ENCODE assay signal across 8 cellular contexts in the genomic region with DNA sequence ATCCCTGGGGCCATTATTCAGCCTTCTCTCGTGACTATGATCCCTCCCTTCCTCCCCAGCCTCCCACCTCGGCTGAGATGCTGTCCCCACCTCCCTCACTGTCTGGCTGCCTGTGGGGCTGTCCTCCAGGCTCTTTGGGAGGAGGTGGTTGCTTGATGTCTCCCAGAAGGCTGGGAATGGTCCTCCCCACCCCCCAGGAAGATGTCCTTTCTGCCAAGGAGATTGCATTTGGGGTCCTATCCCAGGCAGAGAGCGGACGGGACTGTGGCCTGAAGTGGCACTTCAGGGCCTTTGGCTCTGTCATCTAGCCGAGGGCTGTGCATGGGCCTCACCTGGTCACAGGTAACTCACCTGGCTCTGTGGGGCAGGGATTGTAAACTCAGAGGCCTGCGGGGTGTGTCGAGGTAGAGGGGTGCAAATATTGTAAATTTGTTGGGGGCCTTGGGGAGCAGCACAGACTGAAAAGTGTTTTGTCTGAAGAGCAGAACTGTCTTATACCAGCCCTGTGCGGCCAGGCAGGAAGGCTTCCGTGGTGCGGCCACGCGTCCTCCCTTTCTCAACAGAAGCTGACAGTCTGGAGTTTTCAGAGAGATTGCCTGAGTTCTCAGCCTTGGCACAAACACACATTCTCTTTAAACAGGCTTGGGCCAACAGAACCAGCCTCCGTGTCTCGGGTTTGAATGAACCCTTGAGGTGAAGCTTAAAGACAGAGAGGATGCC.
DNase-seq lines count a peak whose midpoint lies in the region; ATAC-seq, FAIRE-seq and TF ChIP-seq lines count a peak whose summit lies in the region.

No MANE protein-coding gene starts in this region.

- H3K4me3 ChIP-seq in A549 = peak overlapping the region; percentile 64
- H3K4me3 ChIP-seq in HFF-Myc (replicated peaks; ENCODE audit: low read depth, low read length) = peak overlapping the region; percentile 93
- no peak overlapping the region for H3K4me3 ChIP-seq in body of pancreas
- H3K4me3 ChIP-seq in mesenchymal stem cell (ENCODE audit: insufficient read depth in 1 of 2, low read depth in 1 of 2, low read length in 2 of 2) = peak overlapping the region in 1 of 2 experiments; percentile 98

- H3K18ac ChIP-seq in mesenchymal stem cell (ENCODE audit: low read depth in 1 of 2, low read length in 2 of 2) = peak overlapping the region; percentile 93 to 96

- H3K4me1 ChIP-seq in A549 (peaks cover 73% of the 10 kb centered on the region), body of pancreas (peaks cover 40% of the 10 kb centered on the region), mesenchymal stem cell (ENCODE audit: control insufficient read depth, insufficient read depth, low read depth, low read length) (peaks cover 71% of the 10 kb centered on the region)

- peak overlapping the region; percentile 98 for H4K91ac ChIP-seq in mesenchymal stem cell (ENCODE audit: low read length)

- H3K9ac ChIP-seq in mesenchymal stem cell (ENCODE audit: low read length) = peak overlapping the region; percentile 100

- H4K8ac ChIP-seq in mesenchymal stem cell (ENCODE audit: low read length) = peak overlapping the region; percentile 94

- H3K27ac ChIP-seq in A549 = peak overlapping the region; percentile 93 to 98
- H3K27ac ChIP-seq in body of pancreas = peak overlapping the region in 3 of 4 donors; percentile 69 to 90 (median 88)
- H3K27ac ChIP-seq in mesenchymal stem cell (ENCODE audit: low read length, poor library complexity, severe bottlenecking) = peak overlapping the region; percentile 77

- peak in 1 of 2 experiments; percentile 54 for DNase-seq in A549 (ENCODE audit: low read depth in 1 of 2, low spot score in 1 of 2)
- no peak for DNase-seq in HFF-Myc (ENCODE audit: extremely low read depth, low read depth)
- peak in 1 of 4 donors; percentile 32 for DNase-seq in body of pancreas
- DNase-seq in mesenchymal stem cell = peak; percentile 72
- no peak for DNase-seq in NCI-H1092 treated with DMSO at 0.1 percent for 48 hours (lab: John Stamatoyannopoulos, UW)
- DNase-seq in activated CD4-positive, alpha-beta T cell treated with anti-CD3 and anti-CD28 coated beads for 4 hours = no peak

- 55% methylated on average over 14 of the region's 14 CpGs for WGBS in A549 (ENCODE audit: missing lambda C conversion rate)
- 69 to 83% methylated on average over 13 of the region's 14 CpGs for WGBS in body of pancreas, 2 donors
- 64% methylated on average over 14 of the region's 14 CpGs for WGBS in mesenchymal stem cell

- H2BK12ac ChIP-seq in mesenchymal stem cell (ENCODE audit: low read length in 2 of 2) = peak overlapping the region; percentile 22 to 99

- POLR2A ChIA-PET in A549 (lab: Yijun Ruan, JAX) = no interaction called here

- H2AFZ ChIP-seq in mesenchymal stem cell (ENCODE audit: low read depth, low read length) = no peak overlapping the region

- no peak for TF ChIP-seq RAD21 in A549 (conservative IDR thresholded peaks at IDR 0.05 in 1 of 2, IDR thresholded peaks at IDR 0.05 in 1 of 2)

- ATAC-seq in A549 = peak in 1 of 2 experiments; percentile 5; a peak in 3 of 6 replicates
- peak; percentile 5 for ATAC-seq in body of pancreas
- ATAC-seq in HG03378 (IDR thresholded peaks at IDR 0.05; ENCODE audit: unreplicated experiment) = no peak
- no peak for ATAC-seq in GM21737 (IDR thresholded peaks at IDR 0.05; ENCODE audit: unreplicated experiment)

- CTCF ChIA-PET in A549 (lab: Yijun Ruan, JAX) = interaction anchor here (1.1 kb wide), 1 partner anchor 38 kb away, joined by 3 read pairs; no protein-coding TSS in a partner anchor

- H3K36me3 ChIP-seq in body of pancreas (replicated peaks in 1 of 2; ENCODE audit: insufficient read depth in 1 of 2, low read depth in 2 of 2) (no peaks in the 10 kb centered on the region), mesenchymal stem cell (ENCODE audit: control insufficient read depth in 1 of 2, insufficient read depth in 2 of 2, low read depth in 1 of 2, low read length in 2 of 2) (peaks cover 0 to 15% of the 10 kb centered on the region in 2 experiments)

- TF ChIP-seq POLR2A in A549 (IDR thresholded peaks at IDR 0.05; ENCODE audit: low read length) (no peak), body of pancreas (IDR thresholded peaks at IDR 0.05) (no peak)

- TF ChIP-seq EP300 in A549 (IDR thresholded peaks at IDR 0.05) = no peak

- no peak for TF ChIP-seq CTCF in A549 (IDR thresholded peaks at IDR 0.05)
- no peak for TF ChIP-seq CTCF in HFF-Myc (IDR thresholded peaks at IDR 0.05; ENCODE audit: low read depth, low read length, missing control alignments)
- no peak for TF ChIP-seq CTCF in body of pancreas (IDR thresholded peaks at IDR 0.05)

- H2BK120ac ChIP-seq in mesenchymal stem cell (ENCODE audit: low read depth, low read length) = peak overlapping the region; percentile 99

- no peaks in the 10 kb centered on the region for H3K9me3 ChIP-seq in A549
- H3K9me3 ChIP-seq in body of pancreas = no peaks in the 10 kb centered on the region
- H3K9me3 ChIP-seq in mesenchymal stem cell (ENCODE audit: control insufficient read depth, low read length) = no peaks in the 10 kb centered on the region

- FAIRE-seq in A549 (lab: Jason Lieb, UNC) = no peak

- peak overlapping the region; percentile 71 for H2BK15ac ChIP-seq in mesenchymal stem cell (ENCODE audit: low read depth, poor library complexity, severe bottlenecking)

- H3K79me1 ChIP-seq in mesenchymal stem cell (replicated peaks; ENCODE audit: low read length, poor library complexity, severe bottlenecking) = peaks cover 6% of the 10 kb centered on the region

- peak overlapping the region; percentile 45 for H2BK5ac ChIP-seq in mesenchymal stem cell (ENCODE audit: low read depth, low read length, poor library complexity, severe bottlenecking)

- peak overlapping the region; percentile 92 to 96 for H3K4ac ChIP-seq in mesenchymal stem cell (ENCODE audit: low read depth in 1 of 2, low read length in 2 of 2)

- intact Hi-C loops in body of pancreas (cut with DNase I) = no loop called here

- no peak overlapping the region for H3K23ac ChIP-seq in mesenchymal stem cell (ENCODE audit: low read length in 2 of 2)

- no peaks in the 10 kb centered on the region for H3K27me3 ChIP-seq in body of pancreas
- no peaks in the 10 kb centered on the region for H3K27me3 ChIP-seq in mesenchymal stem cell (ENCODE audit: control insufficient read depth in 1 of 2, insufficient read depth in 1 of 2, low read length in 2 of 2)

- peak overlapping the region; percentile 72 for H2AK5ac ChIP-seq in mesenchymal stem cell (ENCODE audit: low read length, severe bottlenecking)

- H3K4me2 ChIP-seq in A549 = peak overlapping the region; percentile 97
- H3K4me2 ChIP-seq in mesenchymal stem cell (ENCODE audit: low read length, poor library complexity, severe bottlenecking) = peak overlapping the region; percentile 60

- peak overlapping the region in 1 of 2 experiments; percentile 3 for H3K14ac ChIP-seq in mesenchymal stem cell (ENCODE audit: low read length in 2 of 2)

TF ChIP-seq in A549, 52 proteins besides CTCF, POLR2A, EP300 and RAD21:
- TF ChIP-seq MAX (IDR thresholded peaks at IDR 0.05) = no peak
- TF ChIP-seq EHF (CRISPR knock-in tag; IDR thresholded peaks at IDR 0.05) = 0 out of 2 replicates have a peak, but pooled peaks have one; percentile 69

Comparison
In these comparisons a context has a peak if more than half of its experiments do, and no peak if none do; other contexts are left out.
1. H3K4me3 ChIP-seq: peak in A549 (single experiment) and HFF-Myc (single experiment); none in body of pancreas (0 of 2).
2. Peak in every context shown above with its lines, with median percentiles within 50 percentile points of each other: H3K27ac ChIP-seq.